In the genomic region with DNA sequence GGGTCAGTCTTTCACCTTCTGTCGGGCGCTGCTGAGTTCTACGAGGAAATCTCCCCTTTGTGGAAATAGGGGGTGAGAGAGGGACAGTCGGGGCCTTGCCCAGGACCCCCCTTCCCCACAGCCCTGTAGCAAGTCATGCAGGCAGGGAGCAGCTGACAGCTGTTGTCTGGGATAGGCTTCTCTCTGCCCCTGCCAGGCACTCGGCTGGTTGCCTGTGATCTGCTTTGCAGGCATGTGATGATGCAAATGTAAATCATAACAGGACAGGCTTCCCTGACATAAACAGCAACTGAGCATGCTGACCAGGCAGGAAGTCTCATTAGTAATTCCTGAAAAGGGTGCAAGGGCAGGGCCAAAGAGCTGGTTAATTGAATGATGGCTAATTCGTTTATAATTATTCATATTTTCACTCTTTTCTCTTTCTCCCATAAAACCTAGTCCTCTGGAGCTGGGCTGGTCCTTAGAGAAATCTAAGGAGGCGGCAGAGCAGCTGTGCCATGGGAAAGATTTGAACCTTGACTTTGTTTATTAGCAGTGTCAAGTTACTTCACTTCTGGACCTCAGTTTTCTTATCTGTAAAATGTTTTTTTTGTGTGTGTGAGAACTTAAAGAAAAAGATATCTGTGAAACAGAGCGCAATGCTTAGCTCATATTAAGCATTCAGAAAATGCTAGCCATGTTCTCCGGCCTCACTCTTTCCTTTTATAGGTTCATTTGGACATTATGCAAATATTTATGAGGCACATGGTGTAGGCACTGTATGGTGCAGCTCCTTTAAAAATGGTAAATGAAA, we compare ENCODE assay signal across 9 cellular contexts.
DNase-seq lines count a peak whose midpoint lies in the region; ATAC-seq and TF ChIP-seq lines count a peak whose summit lies in the region.
"Had no signal": no experiment of that assay in that cellular context is flagged by ENCODE, and none has a peak within 500 bp of the region (broad histone marks: within the 10 kb centered on the region; RNA-seq: fewer than 3 reads in every experiment).

No MANE protein-coding gene starts in this region.

- H3K4me3 ChIP-seq in RWPE2 (ENCODE audit: severe bottlenecking) (no peak overlapping the region), fibroblast of the aortic adventitia (ENCODE audit: low read depth, low read length) (no peak overlapping the region), osteoblast (ENCODE audit: insufficient read depth, low read length) (no peak overlapping the region)

- H3K4me1 ChIP-seq in RWPE2 (ENCODE audit: insufficient read depth, poor library complexity, severe bottlenecking): peaks cover 8% of the 10 kb centered on the region
- peaks cover 20% of the 10 kb centered on the region for H3K4me1 ChIP-seq in osteoblast (ENCODE audit: insufficient read depth, low read length)

- H4K20me1 ChIP-seq in osteoblast (ENCODE audit: insufficient read depth, low read length): no peaks in the 10 kb centered on the region

- H3K79me2 ChIP-seq in osteoblast (ENCODE audit: insufficient read depth, low read length): no peaks in the 10 kb centered on the region

- H3K9me3 ChIP-seq in RWPE2 (ENCODE audit: severe bottlenecking): no peaks in the 10 kb centered on the region
- no peaks in the 10 kb centered on the region for H3K9me3 ChIP-seq in osteoblast (ENCODE audit: low read depth, low read length)

- no peak for TF ChIP-seq CTCF in RWPE2 (IDR thresholded peaks at IDR 0.05; ENCODE audit: poor library complexity, severe bottlenecking)
- TF ChIP-seq CTCF in fibroblast of the aortic adventitia (IDR thresholded peaks at IDR 0.05; ENCODE audit: insufficient read depth, low read length): no peak
- TF ChIP-seq CTCF in osteoblast (IDR thresholded peaks at IDR 0.05; ENCODE audit: extremely low read depth, low read depth, low read length): no peak

- peak overlapping the region; percentile 24 for H3K4me2 ChIP-seq in osteoblast (ENCODE audit: insufficient read depth, low read length)

- H3K27me3 ChIP-seq in RWPE2 (ENCODE audit: insufficient read depth, poor library complexity, severe bottlenecking) (no peaks in the 10 kb centered on the region), osteoblast (ENCODE audit: insufficient read depth, low read length) (no peaks in the 10 kb centered on the region)

- H3K27ac ChIP-seq in RWPE2 (ENCODE audit: poor library complexity, severe bottlenecking): peak overlapping the region; percentile 0
- peak overlapping the region; percentile 34 for H3K27ac ChIP-seq in osteoblast (ENCODE audit: low read depth, low read length)

- H3K36me3 ChIP-seq in RWPE2 (ENCODE audit: low read depth) (peaks cover 10% of the 10 kb centered on the region; the same call in 1 of the 2 replicates), osteoblast (ENCODE audit: insufficient read depth, low read length) (no peaks in the 10 kb centered on the region)

- peak; percentile 75 for ATAC-seq in RWPE2 (ENCODE audit: low read depth)
- ATAC-seq in HG02763 (IDR thresholded peaks at IDR 0.05; ENCODE audit: unreplicated experiment): no peak
- ATAC-seq in HG03460 (IDR thresholded peaks at IDR 0.05; ENCODE audit: unreplicated experiment): no peak
- ATAC-seq: activated CD4-positive, CD25-positive, alpha-beta regulatory T cell treated with anti-CD3 and anti-CD28 coated beads, Interleukin-2, amount 50 U/mL, for 24 hours had no signal

- DNase-seq in GM03348 (ENCODE audit: low spot score) (peak; percentile 55), RWPE2 (ENCODE audit: low spot score) (no peak), fibroblast of the aortic adventitia (ENCODE audit: low read depth) (peak; percentile 63), osteoblast (ENCODE audit: insufficient read length, low spot score, missing footprints) (peak; percentile 84), iPS-NIHi7 (ENCODE audit: extremely low spot score) (no peak)
- no peak for DNase-seq in activated naive CD4-positive, alpha-beta T cell treated with anti-CD3 and anti-CD28 coated beads, Interleukin-2, amount 50 U/mL, for 16 hours

- H2AFZ ChIP-seq in osteoblast (ENCODE audit: low read length): peak overlapping the region; percentile 10

Comparison
In these comparisons a context has a peak if more than half of its experiments do, and no peak if none do; other contexts are left out.
1. DNase-seq: peak in GM03348 (single experiment), fibroblast of the aortic adventitia (single experiment) and osteoblast (single experiment); none in RWPE2 (single experiment), activated naive CD4-positive, alpha-beta T cell treated with anti-CD3 and anti-CD28 coated beads, Interleukin-2, amount 50 U/mL, for 16 hours (single experiment) and iPS-NIHi7 (single experiment).